Comparison of ENCODE assay signal across 25 cellular contexts in genomic region chr16:85667261-85667660, GRCh38. TPM values are rescaled to one million over a fixed set of nuclear protein-coding genes. Genes with fewer than 3 reads are reported as not detected.
DNase-seq lines count a peak whose midpoint lies in the region; ATAC-seq and TF ChIP-seq lines count a peak whose summit lies in the region.
"Had no signal": no experiment of that assay in that cellular context is flagged by ENCODE, and none has a peak within 500 bp of the region (broad histone marks: within the 10 kb centered on the region; RNA-seq: fewer than 3 reads in every experiment).

No MANE protein-coding gene starts in this region.

- no peak overlapping the region for H3K4me2 ChIP-seq in osteoblast (ENCODE audit: insufficient read depth, low read length)
- H3K4me2 ChIP-seq: A549; BLaER1 treated with 17β-estradiol and CSF1 and Interleukin-3, amounts not matched to agents 10 nM and 100 nM; PC-9 had no signal

- peaks cover 58% of the 10 kb centered on the region for H3K36me3 Mint-ChIP-seq in central memory CD8-positive, alpha-beta T cell (ENCODE audit: insufficient read depth)
- H3K36me3 Mint-ChIP-seq in T-cell, result peaks cover 56% of the 10 kb centered on the region
- peaks cover 48 to 80% of the 10 kb centered on the region in 2 donors for H3K36me3 Mint-ChIP-seq in CD4-positive, alpha-beta memory T cell

- H4K20me1 ChIP-seq in osteoblast (ENCODE audit: insufficient read depth, low read length), result peaks cover 41% of the 10 kb centered on the region

- H3K27ac Mint-ChIP-seq in central memory CD8-positive, alpha-beta T cell (ENCODE audit: low read depth), result peak overlapping the region; percentile 59
- no peak overlapping the region for H3K27ac Mint-ChIP-seq in T-cell
- H3K27ac Mint-ChIP-seq in CD4-positive, alpha-beta memory T cell, result peak overlapping the region in 1 of 7 donors; percentile 52
- H3K27ac Mint-ChIP-seq: CD4-positive, alpha-beta T cell had no signal

- H3K4me1 Mint-ChIP-seq in central memory CD8-positive, alpha-beta T cell, result no peaks in the 10 kb centered on the region
- no peaks in the 10 kb centered on the region for H3K4me1 Mint-ChIP-seq in T-cell
- H3K4me1 Mint-ChIP-seq in CD4-positive, alpha-beta memory T cell, result no peaks in the 10 kb centered on the region

- H3K27me3 ChIP-seq in H7 (ENCODE audit: control insufficient read depth, insufficient read depth, low read length), result no peaks in the 10 kb centered on the region
- no peaks in the 10 kb centered on the region for H3K27me3 ChIP-seq in osteoblast (ENCODE audit: insufficient read depth, low read length)
- H3K27me3 ChIP-seq in CD4-positive, alpha-beta memory T cell (ENCODE audit: insufficient read depth, low read length), result no peaks in the 10 kb centered on the region
- H3K27me3 ChIP-seq: BLaER1 treated with 17β-estradiol and CSF1 and Interleukin-3, amounts not matched to agents 10 nM and 100 nM; MG63 had no signal

- no peak overlapping the region for H2AFZ ChIP-seq in osteoblast (ENCODE audit: low read length)
- H2AFZ ChIP-seq: PC-9 had no signal

- peaks cover 73% of the 10 kb centered on the region for H3K36me3 ChIP-seq in H7 (replicated peaks; ENCODE audit: control insufficient read depth, insufficient read depth, low read length)
- peaks cover 90% of the 10 kb centered on the region for H3K36me3 ChIP-seq in osteoblast (ENCODE audit: insufficient read depth, low read length)
- peaks cover 70% of the 10 kb centered on the region for H3K36me3 ChIP-seq in CD4-positive, alpha-beta memory T cell (ENCODE audit: insufficient read depth, low read length)

- H3K9me3 ChIP-seq in osteoblast (ENCODE audit: low read depth, low read length), result no peaks in the 10 kb centered on the region
- no peaks in the 10 kb centered on the region for H3K9me3 ChIP-seq in CD4-positive, alpha-beta memory T cell (ENCODE audit: control insufficient read depth in 1 of 2, low read length in 2 of 2)
- H3K9me3 ChIP-seq: A549; BLaER1 treated with 17β-estradiol and CSF1 and Interleukin-3, amounts not matched to agents 10 nM and 100 nM; MG63 had no signal

- no peak overlapping the region for H3K4me3 Mint-ChIP-seq in central memory CD8-positive, alpha-beta T cell
- H3K4me3 Mint-ChIP-seq in T-cell, result no peak overlapping the region
- no peak overlapping the region for H3K4me3 Mint-ChIP-seq in CD4-positive, alpha-beta memory T cell
- H3K4me3 Mint-ChIP-seq: CD4-positive, alpha-beta T cell had no signal

- no peak overlapping the region for H3K27ac ChIP-seq in osteoblast (ENCODE audit: low read depth, low read length)
- H3K27ac ChIP-seq in CD4-positive, alpha-beta memory T cell (ENCODE audit: low read depth, low read length), result no peak overlapping the region
- H3K27ac ChIP-seq: A549; BLaER1 treated with 17β-estradiol and CSF1 and Interleukin-3, amounts not matched to agents 10 nM and 100 nM; PC-9 had no signal

- TF ChIP-seq CTCF in osteoblast (IDR thresholded peaks at IDR 0.05; ENCODE audit: extremely low read depth, low read depth, low read length), result no peak

- no peak overlapping the region for H3K4me3 ChIP-seq in H7 (ENCODE audit: insufficient read depth, low read depth, low read length)
- no peak overlapping the region for H3K4me3 ChIP-seq in osteoblast (ENCODE audit: insufficient read depth, low read length)
- no peak overlapping the region for H3K4me3 ChIP-seq in CD4-positive, alpha-beta memory T cell (ENCODE audit: low read length in 2 of 2)
- H3K4me3 ChIP-seq: A549; BLaER1 treated with 17β-estradiol and CSF1 and Interleukin-3, amounts not matched to agents 10 nM and 100 nM; MG63; PC-9 had no signal

- H3K9me3 Mint-ChIP-seq in central memory CD8-positive, alpha-beta T cell, result no peaks in the 10 kb centered on the region
- no peaks in the 10 kb centered on the region for H3K9me3 Mint-ChIP-seq in T-cell
- no peaks in the 10 kb centered on the region for H3K9me3 Mint-ChIP-seq in CD4-positive, alpha-beta memory T cell
- H3K9me3 Mint-ChIP-seq: CD4-positive, alpha-beta T cell had no signal

- ATAC-seq in central memory CD8-positive, alpha-beta T cell (replicated peaks; ENCODE audit: extremely low read depth, poor library complexity, severe bottlenecking), result no peak
- no peak for ATAC-seq in T-cell (replicated peaks in 1 of 4)

- H3K79me2 ChIP-seq in osteoblast (ENCODE audit: insufficient read depth, low read length), result peaks cover 3% of the 10 kb centered on the region

- intact Hi-C loops in CD4-positive, alpha-beta memory T cell (cut with micrococcal nuclease), result no loop called here

- CTCF ChIA-PET in T-cell (lab: Charles Lee), result no interaction called here
- CTCF ChIA-PET in CD4-positive, alpha-beta memory T cell (lab: Charles Lee; ENCODE audit: partially characterized antibody), result no interaction called here

- POLR2A ChIA-PET in T-cell (lab: Charles Lee), result no interaction called here
- POLR2A ChIA-PET in CD4-positive, alpha-beta memory T cell (lab: Charles Lee; ENCODE audit: partially characterized antibody), result no interaction called here

- no peaks in the 10 kb centered on the region for H3K4me1 ChIP-seq in osteoblast (ENCODE audit: insufficient read depth, low read length)
- H3K4me1 ChIP-seq in CD4-positive, alpha-beta memory T cell (ENCODE audit: insufficient read depth, low read length), result no peaks in the 10 kb centered on the region
- H3K4me1 ChIP-seq: A549; BLaER1 treated with 17β-estradiol and CSF1 and Interleukin-3, amounts not matched to agents 10 nM and 100 nM had no signal

- H3K27me3 Mint-ChIP-seq in central memory CD8-positive, alpha-beta T cell, result no peaks in the 10 kb centered on the region
- no peaks in the 10 kb centered on the region for H3K27me3 Mint-ChIP-seq in T-cell
- H3K27me3 Mint-ChIP-seq in CD4-positive, alpha-beta memory T cell, result no peaks in the 10 kb centered on the region
- H3K27me3 Mint-ChIP-seq: CD4-positive, alpha-beta T cell had no signal

- DNase-seq in 8988T (peak; percentile 26), H7 (peak; percentile 38), osteoblast (ENCODE audit: insufficient read length, low spot score, missing footprints) (peak; percentile 68), anterior cingulate cortex (lab: John Stamatoyannopoulos, UW) (no peak), T-cell (no peak), NCI-H2107 treated with DMSO at 0.1 percent for 48 hours (lab: John Stamatoyannopoulos, UW; ENCODE audit: unreplicated experiment) (no peak)
- DNase-seq in central memory CD8-positive, alpha-beta T cell (ENCODE audit: low spot score in 2 of 2), result no peak
- DNase-seq in CD4-positive, alpha-beta memory T cell, result no peak
- DNase-seq: AML-193; CD4-positive, alpha-beta T cell; COR-L47; DMS53; KBM-7; MG63; NCI-H1105 treated with DMSO at 0.1 percent for 48 hours; NCI-H146; NCI-H1930; NCI-H2107; NCI-H446; NCI-H524 treated with DMSO at 0.1 percent for 48 hours; NCI-H774; PC-9; SHP77 had no signal

RNA-seq across cellular contexts. Expression of gene GINS2, which starts 21.5 kb away (rescaled TPM):
- 25.6 and 25.9 TPM in 2 replicates for total RNA-seq in H7 (2014; rRNA removed; shearing (Covaris generic))
- total RNA-seq in osteoblast (1.2 and 1.8 TPM in 2 replicates), T-cell (1 to 10 TPM; 1.1 to 3.7 (median 1.6) TPM)
- 1 to 10 TPM; 1.2 to 1.4 TPM for total RNA-seq in CD4-positive, alpha-beta memory T cell
- 1 to 10 TPM in 1 of 2 donors, under 1 TPM in 1; 0.55 to 1.3 TPM for polyA plus RNA-seq in CD4-positive, alpha-beta memory T cell

RNA-seq across cellular contexts. Expression of gene GSE1, which starts 54.1 kb away (rescaled TPM):
- total RNA-seq in H7 (2014; rRNA removed; shearing (Covaris generic)), result 52.5 and 73.6 TPM in 2 replicates
- total RNA-seq in osteoblast (49.6 and 55.7 TPM in 2 replicates), T-cell (10 to 100 TPM; 29.1 to 61.7 (median 37.4) TPM)
- 10 to 100 TPM; 24.1 to 25.0 TPM for total RNA-seq in CD4-positive, alpha-beta memory T cell
- 1 to 10 TPM in 1 of 2 donors, under 1 TPM in 1; 0.23 to 2.1 TPM for polyA plus RNA-seq in CD4-positive, alpha-beta memory T cell

Comparison
In these comparisons a context has a peak if more than half of its experiments do, and no peak if none do; other contexts are left out.
1. DNase-seq: peak in 8988T (single experiment), H7 (single experiment) and osteoblast (single experiment); none in central memory CD8-positive, alpha-beta T cell (0 of 2), anterior cingulate cortex (0 of 58), T-cell (0 of 34), NCI-H2107 treated with DMSO at 0.1 percent for 48 hours (single experiment) and CD4-positive, alpha-beta memory T cell (0 of 5).